Comparison of ENCODE assay signal across 1 cellular context in the genomic region with DNA sequence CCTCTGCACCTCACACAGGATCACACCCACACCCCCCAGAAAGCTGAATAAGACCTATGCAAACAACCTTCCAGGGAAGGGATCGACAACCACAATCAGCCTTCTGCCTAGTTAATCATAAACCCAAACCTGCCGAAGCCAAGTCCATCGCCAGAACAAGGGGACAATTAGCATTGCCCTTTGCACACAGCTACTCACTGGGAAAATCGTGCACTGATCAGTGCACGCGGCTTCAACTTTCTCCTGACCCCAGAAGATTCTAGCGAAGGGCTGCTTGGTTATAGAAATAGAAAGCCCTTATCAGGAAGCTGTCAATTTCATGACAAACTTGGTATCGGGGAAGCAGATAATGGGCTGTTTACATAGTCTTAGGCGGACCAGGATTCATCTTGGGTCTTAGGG.
TF ChIP-seq lines count a peak whose summit lies in the region.

No MANE protein-coding gene starts in this region.

TF ChIP-seq in HepG2, 621 proteins besides CTCF, POLR2A, EP300 and RAD21 (continued from another document and continues in another):
- TF ChIP-seq ZNF703 (CRISPR knock-in tag; IDR thresholded peaks at IDR 0.05; ENCODE audit: borderline replicate concordance) (no peak), RBAK (CRISPR knock-in tag; IDR thresholded peaks at IDR 0.05) (no peak), SIN3A (IDR thresholded peaks at IDR 0.05; ENCODE audit: borderline replicate concordance, low read depth, low read length) (no peak), ZNF292 (CRISPR knock-in tag; IDR thresholded peaks at IDR 0.05; ENCODE audit: borderline replicate concordance, low read depth) (peak; percentile 81; the same call in 1 of the 2 replicates), MIXL1 (CRISPR knock-in tag; IDR thresholded peaks at IDR 0.05) (peak; percentile 89), NFKBIZ (CRISPR knock-in tag; IDR thresholded peaks at IDR 0.05) (no peak), ETV5 (CRISPR knock-in tag; IDR thresholded peaks at IDR 0.05; ENCODE audit: borderline replicate concordance) (peak; percentile 18; the same call in 1 of the 2 replicates), HOXA9 (CRISPR knock-in tag; IDR thresholded peaks at IDR 0.05; ENCODE audit: borderline replicate concordance) (no peak), BHLHE40 (IDR thresholded peaks at IDR 0.05; ENCODE audit: low read length) (peak; percentile 61; the same call in 1 of the 2 replicates), NFE2L2 (IDR thresholded peaks at IDR 0.05; ENCODE audit: low read length) (no peak), ZNF136 (CRISPR knock-in tag; IDR thresholded peaks at IDR 0.05; ENCODE audit: low read depth) (no peak), ASH2L (IDR thresholded peaks at IDR 0.05; ENCODE audit: insufficient read length, low read depth, low read length) (peak; percentile 51), ZMAT3 (CRISPR knock-in tag; conservative IDR thresholded peaks at IDR 0.05) (no peak), NBN (conservative IDR thresholded peaks at IDR 0.05) (no peak), ZNF207 (IDR thresholded peaks at IDR 0.05; ENCODE audit: borderline replicate concordance) (no peak), BRD4 (CRISPR knock-in tag; IDR thresholded peaks at IDR 0.05) (no peak), PHF8 (CRISPR knock-in tag; IDR thresholded peaks at IDR 0.05) (no peak), AKAP8 (CRISPR knock-in tag; IDR thresholded peaks at IDR 0.05) (no peak), SNAPC2 (CRISPR knock-in tag; IDR thresholded peaks at IDR 0.05) (no peak), GZF1 (CRISPR knock-in tag; IDR thresholded peaks at IDR 0.05) (no peak), ZZZ3 (CRISPR knock-in tag; IDR thresholded peaks at IDR 0.05; ENCODE audit: borderline replicate concordance) (no peak), SOX6 (IDR thresholded peaks at IDR 0.05) (no peak), SOX6 (CRISPR knock-in tag; IDR thresholded peaks at IDR 0.05) (peak; percentile 84), JUNB (CRISPR knock-in tag; IDR thresholded peaks at IDR 0.05; ENCODE audit: borderline replicate concordance) (no peak), ZNF460 (CRISPR knock-in tag; IDR thresholded peaks at IDR 0.05; ENCODE audit: borderline replicate concordance) (no peak), ZFP36L2 (CRISPR knock-in tag; IDR thresholded peaks at IDR 0.05) (no peak), ZNF772 (CRISPR knock-in tag; IDR thresholded peaks at IDR 0.05) (no peak), MTF2 (CRISPR knock-in tag; IDR thresholded peaks at IDR 0.05; ENCODE audit: borderline replicate concordance) (no peak), ZNF766 (CRISPR knock-in tag; IDR thresholded peaks at IDR 0.05; ENCODE audit: borderline replicate concordance) (no peak), ZNF510 (CRISPR knock-in tag; IDR thresholded peaks at IDR 0.05; ENCODE audit: low read depth) (no peak), ZSCAN12 (CRISPR knock-in tag; IDR thresholded peaks at IDR 0.05) (no peak), ZFY (CRISPR knock-in tag; IDR thresholded peaks at IDR 0.05) (no peak), EED (CRISPR knock-in tag; IDR thresholded peaks at IDR 0.05) (no peak), ZNF446 (CRISPR knock-in tag; IDR thresholded peaks at IDR 0.05) (no peak), ZNF777 (CRISPR knock-in tag; IDR thresholded peaks at IDR 0.05) (no peak), ISL2 (CRISPR knock-in tag; IDR thresholded peaks at IDR 0.05) (peak; percentile 69; the same call in 1 of the 2 replicates), HMG20A (CRISPR knock-in tag; IDR thresholded peaks at IDR 0.05; ENCODE audit: borderline replicate concordance) (peak; percentile 62; the same call in 1 of the 2 replicates), XBP1 (CRISPR knock-in tag; IDR thresholded peaks at IDR 0.05) (no peak)
- TF ChIP-seq, protein P1, sequence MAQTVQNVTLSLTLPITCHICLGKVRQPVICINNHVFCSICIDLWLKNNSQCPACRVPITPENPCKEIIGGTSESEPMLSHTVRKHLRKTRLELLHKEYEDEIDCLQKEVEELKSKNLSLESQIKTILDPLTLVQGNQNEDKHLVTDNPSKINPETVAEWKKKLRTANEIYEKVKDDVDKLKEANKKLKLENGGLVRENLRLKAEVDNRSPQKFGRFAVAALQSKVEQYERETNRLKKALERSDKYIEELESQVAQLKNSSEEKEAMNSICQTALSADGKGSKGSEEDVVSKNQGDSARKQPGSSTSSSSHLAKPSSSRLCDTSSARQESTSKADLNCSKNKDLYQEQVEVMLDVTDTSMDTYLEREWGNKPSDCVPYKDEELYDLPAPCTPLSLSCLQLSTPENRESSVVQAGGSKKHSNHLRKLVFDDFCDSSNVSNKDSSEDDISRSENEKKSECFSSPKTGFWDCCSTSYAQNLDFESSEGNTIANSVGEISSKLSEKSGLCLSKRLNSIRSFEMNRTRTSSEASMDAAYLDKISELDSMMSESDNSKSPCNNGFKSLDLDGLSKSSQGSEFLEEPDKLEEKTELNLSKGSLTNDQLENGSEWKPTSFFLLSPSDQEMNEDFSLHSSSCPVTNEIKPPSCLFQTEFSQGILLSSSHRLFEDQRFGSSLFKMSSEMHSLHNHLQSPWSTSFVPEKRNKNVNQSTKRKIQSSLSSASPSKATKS (CRISPR knock-in tag; IDR thresholded peaks at IDR 0.05) = no peak
- TF ChIP-seq, protein P2, sequence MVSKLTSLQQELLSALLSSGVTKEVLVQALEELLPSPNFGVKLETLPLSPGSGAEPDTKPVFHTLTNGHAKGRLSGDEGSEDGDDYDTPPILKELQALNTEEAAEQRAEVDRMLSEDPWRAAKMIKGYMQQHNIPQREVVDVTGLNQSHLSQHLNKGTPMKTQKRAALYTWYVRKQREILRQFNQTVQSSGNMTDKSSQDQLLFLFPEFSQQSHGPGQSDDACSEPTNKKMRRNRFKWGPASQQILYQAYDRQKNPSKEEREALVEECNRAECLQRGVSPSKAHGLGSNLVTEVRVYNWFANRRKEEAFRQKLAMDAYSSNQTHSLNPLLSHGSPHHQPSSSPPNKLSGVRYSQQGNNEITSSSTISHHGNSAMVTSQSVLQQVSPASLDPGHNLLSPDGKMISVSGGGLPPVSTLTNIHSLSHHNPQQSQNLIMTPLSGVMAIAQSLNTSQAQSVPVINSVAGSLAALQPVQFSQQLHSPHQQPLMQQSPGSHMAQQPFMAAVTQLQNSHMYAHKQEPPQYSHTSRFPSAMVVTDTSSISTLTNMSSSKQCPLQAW (CRISPR knock-in tag; IDR thresholded peaks at IDR 0.05) = peak; percentile 99
- TF ChIP-seq, protein P3, sequence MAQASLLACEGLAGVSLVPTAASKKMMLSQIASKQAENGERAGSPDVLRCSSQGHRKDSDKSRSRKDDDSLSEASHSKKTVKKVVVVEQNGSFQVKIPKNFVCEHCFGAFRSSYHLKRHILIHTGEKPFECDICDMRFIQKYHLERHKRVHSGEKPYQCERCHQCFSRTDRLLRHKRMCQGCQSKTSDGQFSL (CRISPR knock-in tag; IDR thresholded peaks at IDR 0.05) = peak; percentile 78
- TF ChIP-seq, protein P4, sequence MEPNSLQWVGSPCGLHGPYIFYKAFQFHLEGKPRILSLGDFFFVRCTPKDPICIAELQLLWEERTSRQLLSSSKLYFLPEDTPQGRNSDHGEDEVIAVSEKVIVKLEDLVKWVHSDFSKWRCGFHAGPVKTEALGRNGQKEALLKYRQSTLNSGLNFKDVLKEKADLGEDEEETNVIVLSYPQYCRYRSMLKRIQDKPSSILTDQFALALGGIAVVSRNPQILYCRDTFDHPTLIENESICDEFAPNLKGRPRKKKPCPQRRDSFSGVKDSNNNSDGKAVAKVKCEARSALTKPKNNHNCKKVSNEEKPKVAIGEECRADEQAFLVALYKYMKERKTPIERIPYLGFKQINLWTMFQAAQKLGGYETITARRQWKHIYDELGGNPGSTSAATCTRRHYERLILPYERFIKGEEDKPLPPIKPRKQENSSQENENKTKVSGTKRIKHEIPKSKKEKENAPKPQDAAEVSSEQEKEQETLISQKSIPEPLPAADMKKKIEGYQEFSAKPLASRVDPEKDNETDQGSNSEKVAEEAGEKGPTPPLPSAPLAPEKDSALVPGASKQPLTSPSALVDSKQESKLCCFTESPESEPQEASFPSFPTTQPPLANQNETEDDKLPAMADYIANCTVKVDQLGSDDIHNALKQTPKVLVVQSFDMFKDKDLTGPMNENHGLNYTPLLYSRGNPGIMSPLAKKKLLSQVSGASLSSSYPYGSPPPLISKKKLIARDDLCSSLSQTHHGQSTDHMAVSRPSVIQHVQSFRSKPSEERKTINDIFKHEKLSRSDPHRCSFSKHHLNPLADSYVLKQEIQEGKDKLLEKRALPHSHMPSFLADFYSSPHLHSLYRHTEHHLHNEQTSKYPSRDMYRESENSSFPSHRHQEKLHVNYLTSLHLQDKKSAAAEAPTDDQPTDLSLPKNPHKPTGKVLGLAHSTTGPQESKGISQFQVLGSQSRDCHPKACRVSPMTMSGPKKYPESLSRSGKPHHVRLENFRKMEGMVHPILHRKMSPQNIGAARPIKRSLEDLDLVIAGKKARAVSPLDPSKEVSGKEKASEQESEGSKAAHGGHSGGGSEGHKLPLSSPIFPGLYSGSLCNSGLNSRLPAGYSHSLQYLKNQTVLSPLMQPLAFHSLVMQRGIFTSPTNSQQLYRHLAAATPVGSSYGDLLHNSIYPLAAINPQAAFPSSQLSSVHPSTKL (CRISPR knock-in tag; IDR thresholded peaks at IDR 0.05) = peak; percentile 87
- TF ChIP-seq, protein P5, sequence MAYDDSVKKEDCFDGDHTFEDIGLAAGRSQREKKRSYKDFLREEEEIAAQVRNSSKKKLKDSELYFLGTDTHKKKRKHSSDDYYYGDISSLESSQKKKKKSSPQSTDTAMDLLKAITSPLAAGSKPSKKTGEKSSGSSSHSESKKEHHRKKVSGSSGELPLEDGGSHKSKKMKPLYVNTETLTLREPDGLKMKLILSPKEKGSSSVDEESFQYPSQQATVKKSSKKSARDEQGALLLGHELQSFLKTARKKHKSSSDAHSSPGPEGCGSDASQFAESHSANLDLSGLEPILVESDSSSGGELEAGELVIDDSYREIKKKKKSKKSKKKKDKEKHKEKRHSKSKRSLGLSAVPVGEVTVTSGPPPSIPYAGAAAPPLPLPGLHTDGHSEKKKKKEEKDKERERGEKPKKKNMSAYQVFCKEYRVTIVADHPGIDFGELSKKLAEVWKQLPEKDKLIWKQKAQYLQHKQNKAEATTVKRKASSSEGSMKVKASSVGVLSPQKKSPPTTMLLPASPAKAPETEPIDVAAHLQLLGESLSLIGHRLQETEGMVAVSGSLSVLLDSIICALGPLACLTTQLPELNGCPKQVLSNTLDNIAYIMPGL (CRISPR knock-in tag; IDR thresholded peaks at IDR 0.05; ENCODE audit: borderline replicate concordance in 1 of 2, low read depth in 1 of 2) = no peak
- TF ChIP-seq, protein P6, sequence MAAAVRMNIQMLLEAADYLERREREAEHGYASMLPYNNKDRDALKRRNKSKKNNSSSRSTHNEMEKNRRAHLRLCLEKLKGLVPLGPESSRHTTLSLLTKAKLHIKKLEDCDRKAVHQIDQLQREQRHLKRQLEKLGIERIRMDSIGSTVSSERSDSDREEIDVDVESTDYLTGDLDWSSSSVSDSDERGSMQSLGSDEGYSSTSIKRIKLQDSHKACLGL (CRISPR knock-in tag; IDR thresholded peaks at IDR 0.05) = no peak
- TF ChIP-seq, protein P7, sequence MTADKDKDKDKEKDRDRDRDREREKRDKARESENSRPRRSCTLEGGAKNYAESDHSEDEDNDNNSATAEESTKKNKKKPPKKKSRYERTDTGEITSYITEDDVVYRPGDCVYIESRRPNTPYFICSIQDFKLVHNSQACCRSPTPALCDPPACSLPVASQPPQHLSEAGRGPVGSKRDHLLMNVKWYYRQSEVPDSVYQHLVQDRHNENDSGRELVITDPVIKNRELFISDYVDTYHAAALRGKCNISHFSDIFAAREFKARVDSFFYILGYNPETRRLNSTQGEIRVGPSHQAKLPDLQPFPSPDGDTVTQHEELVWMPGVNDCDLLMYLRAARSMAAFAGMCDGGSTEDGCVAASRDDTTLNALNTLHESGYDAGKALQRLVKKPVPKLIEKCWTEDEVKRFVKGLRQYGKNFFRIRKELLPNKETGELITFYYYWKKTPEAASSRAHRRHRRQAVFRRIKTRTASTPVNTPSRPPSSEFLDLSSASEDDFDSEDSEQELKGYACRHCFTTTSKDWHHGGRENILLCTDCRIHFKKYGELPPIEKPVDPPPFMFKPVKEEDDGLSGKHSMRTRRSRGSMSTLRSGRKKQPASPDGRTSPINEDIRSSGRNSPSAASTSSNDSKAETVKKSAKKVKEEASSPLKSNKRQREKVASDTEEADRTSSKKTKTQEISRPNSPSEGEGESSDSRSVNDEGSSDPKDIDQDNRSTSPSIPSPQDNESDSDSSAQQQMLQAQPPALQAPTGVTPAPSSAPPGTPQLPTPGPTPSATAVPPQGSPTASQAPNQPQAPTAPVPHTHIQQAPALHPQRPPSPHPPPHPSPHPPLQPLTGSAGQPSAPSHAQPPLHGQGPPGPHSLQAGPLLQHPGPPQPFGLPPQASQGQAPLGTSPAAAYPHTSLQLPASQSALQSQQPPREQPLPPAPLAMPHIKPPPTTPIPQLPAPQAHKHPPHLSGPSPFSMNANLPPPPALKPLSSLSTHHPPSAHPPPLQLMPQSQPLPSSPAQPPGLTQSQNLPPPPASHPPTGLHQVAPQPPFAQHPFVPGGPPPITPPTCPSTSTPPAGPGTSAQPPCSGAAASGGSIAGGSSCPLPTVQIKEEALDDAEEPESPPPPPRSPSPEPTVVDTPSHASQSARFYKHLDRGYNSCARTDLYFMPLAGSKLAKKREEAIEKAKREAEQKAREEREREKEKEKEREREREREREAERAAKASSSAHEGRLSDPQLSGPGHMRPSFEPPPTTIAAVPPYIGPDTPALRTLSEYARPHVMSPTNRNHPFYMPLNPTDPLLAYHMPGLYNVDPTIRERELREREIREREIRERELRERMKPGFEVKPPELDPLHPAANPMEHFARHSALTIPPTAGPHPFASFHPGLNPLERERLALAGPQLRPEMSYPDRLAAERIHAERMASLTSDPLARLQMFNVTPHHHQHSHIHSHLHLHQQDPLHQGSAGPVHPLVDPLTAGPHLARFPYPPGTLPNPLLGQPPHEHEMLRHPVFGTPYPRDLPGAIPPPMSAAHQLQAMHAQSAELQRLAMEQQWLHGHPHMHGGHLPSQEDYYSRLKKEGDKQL (CRISPR knock-in tag; IDR thresholded peaks at IDR 0.05; ENCODE audit: low read depth) = 0 out of 2 replicates have a peak, but pooled peaks have one; percentile 59
- TF ChIP-seq, protein P8, sequence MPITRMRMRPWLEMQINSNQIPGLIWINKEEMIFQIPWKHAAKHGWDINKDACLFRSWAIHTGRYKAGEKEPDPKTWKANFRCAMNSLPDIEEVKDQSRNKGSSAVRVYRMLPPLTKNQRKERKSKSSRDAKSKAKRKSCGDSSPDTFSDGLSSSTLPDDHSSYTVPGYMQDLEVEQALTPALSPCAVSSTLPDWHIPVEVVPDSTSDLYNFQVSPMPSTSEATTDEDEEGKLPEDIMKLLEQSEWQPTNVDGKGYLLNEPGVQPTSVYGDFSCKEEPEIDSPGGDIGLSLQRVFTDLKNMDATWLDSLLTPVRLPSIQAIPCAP (CRISPR knock-in tag; IDR thresholded peaks at IDR 0.05; ENCODE audit: low read depth) = no peak
